Comparison of ENCODE assay signal across 9 cellular contexts in the genomic region with DNA sequence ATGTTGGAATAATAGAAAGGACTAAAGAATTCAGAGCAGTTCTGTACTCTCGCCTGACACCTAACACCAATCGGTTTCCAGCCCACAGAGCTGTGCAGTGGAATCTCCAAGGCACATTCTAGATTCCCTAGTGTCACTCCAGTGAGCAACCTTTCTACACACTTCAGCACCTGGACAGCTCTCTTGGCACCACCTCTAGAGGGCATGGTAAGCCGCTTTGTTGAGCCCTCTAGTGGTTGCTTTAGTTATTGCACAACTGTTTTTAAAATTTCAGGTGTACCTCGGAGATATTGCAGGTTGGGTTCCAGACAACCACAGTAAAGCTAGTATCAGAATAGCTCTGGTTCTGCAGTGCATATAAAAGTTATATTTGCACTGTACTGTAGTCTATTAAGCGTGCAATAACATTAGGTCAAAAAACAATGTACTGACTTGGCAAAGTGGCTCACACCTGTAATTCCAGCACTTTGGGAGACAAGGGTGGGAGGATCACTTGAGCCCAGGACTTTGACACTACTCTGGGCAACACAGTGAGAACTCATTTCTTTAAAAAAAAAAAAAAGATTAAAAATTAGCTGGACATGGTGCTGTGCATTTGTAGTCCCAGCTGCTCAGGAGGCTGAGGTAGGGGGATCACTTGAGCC. TPM values are rescaled to one million over a fixed set of nuclear protein-coding genes. Genes with fewer than 3 reads are reported as not detected.
DNase-seq lines count a peak whose midpoint lies in the region; ATAC-seq and TF ChIP-seq lines count a peak whose summit lies in the region.
"Had no signal": no experiment of that assay in that cellular context is flagged by ENCODE, and none has a peak within 500 bp of the region (broad histone marks: within the 10 kb centered on the region; RNA-seq: fewer than 3 reads in every experiment).

No MANE protein-coding gene starts in this region.

- H3K4me3 ChIP-seq in BE2C (ENCODE audit: low read depth, low read length) = no peak overlapping the region

- DNase-seq in BE2C (peak; percentile 33), NCI-H345 treated with DMSO at 0.1 percent for 48 hours (lab: John Stamatoyannopoulos, UW; ENCODE audit: unreplicated experiment) (peak; percentile 54), cerebellar cortex (ENCODE audit: low spot score) (peak; percentile 83), left lobe of liver (ENCODE audit: low spot score) (peak; percentile 78)
- DNase-seq in activated CD4-positive, CD25-positive, alpha-beta regulatory T cell treated with anti-CD3 and anti-CD28 coated beads, Interleukin-2, amount 50 U/mL, for 72 hours = peak; percentile 49
- DNase-seq in stimulated activated CD4-positive, alpha-beta T cell treated with anti-CD3 and anti-CD28 coated beads, Interleukin-4, amount 100 ng/mL, for 48 hours (ENCODE audit: low read depth in 2 of 2) = peak; percentile 48 to 58

- ATAC-seq in GM19025 (IDR thresholded peaks at IDR 0.05; ENCODE audit: low read depth, unreplicated experiment) (peak; percentile 89), HG03175 (IDR thresholded peaks at IDR 0.05; ENCODE audit: unreplicated experiment) (peak; percentile 99), left lobe of liver (peak; percentile 100)

- no peaks in the 10 kb centered on the region for H3K27me3 ChIP-seq in BE2C

- no peaks in the 10 kb centered on the region for H3K36me3 ChIP-seq in BE2C

- no peaks in the 10 kb centered on the region for H3K9me3 ChIP-seq in BE2C

- peak; percentile 96 for TF ChIP-seq CTCF in BE2C (IDR thresholded peaks at IDR 0.05; ENCODE audit: low read depth, low read length)

- no peaks in the 10 kb centered on the region for H3K4me1 ChIP-seq in BE2C

RNA-seq across cellular contexts. Expression of a gene that starts 26.5 kb away (rescaled TPM):
- polyA plus RNA-seq in BE2C (2012; ENCODE audit: insufficient read depth, insufficient read length, low read depth) = 0.34 TPM
- total RNA-seq in left lobe of liver = not detected
- polyA plus RNA-seq: IgD-negative memory B cell had no signal

Comparison
In these comparisons a context has a peak if more than half of its experiments do, and no peak if none do; other contexts are left out.
1. DNase-seq: peak in every context shown above with its lines; median percentile 83 in cerebellar cortex; 78 in left lobe of liver; 54 in NCI-H345 treated with DMSO at 0.1 percent for 48 hours; 53 in stimulated activated CD4-positive, alpha-beta T cell treated with anti-CD3 and anti-CD28 coated beads, Interleukin-4, amount 100 ng/mL, for 48 hours; 49 in activated CD4-positive, CD25-positive, alpha-beta regulatory T cell treated with anti-CD3 and anti-CD28 coated beads, Interleukin-2, amount 50 U/mL, for 72 hours; 33 in BE2C.